Comparison of ENCODE assay signal across 23 cellular contexts in the genomic region with DNA sequence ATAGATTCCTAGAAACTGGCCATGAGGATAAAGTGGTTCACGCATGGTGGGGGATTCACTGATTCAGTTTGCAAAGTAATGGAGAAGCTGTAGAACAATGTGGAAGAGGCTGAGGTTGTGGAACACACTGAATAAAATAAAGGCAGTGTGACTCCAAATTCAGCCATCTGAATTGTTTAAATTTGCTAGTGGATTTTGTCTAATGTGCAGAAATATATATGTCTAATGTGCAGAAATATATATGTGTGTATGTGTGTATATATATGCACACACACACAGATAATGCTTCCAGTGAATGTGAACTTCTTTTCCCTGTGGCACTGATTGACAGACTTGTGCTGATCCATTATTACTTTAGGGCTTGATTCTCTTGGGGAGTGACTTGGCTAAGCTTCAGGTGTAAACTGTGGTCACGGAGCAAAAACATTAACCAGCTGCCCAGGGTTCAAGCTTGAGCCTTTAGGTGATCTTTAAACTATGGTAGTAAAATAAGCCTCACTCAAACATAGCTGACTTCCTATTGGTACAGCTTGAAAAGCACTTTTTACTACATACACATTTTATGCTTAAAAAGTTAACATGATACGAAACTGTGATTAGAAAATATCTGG. TPM values are rescaled to one million over a fixed set of nuclear protein-coding genes. Genes with fewer than 3 reads are reported as not detected.
"Had no signal": no experiment of that assay in that cellular context is flagged by ENCODE, and none has a peak within 500 bp of the region (broad histone marks: within the 10 kb centered on the region; RNA-seq: fewer than 3 reads in every experiment).

No MANE protein-coding gene starts in this region.

- H3K36me3 ChIP-seq: suprapubic skin had no signal

- H3K9me3 ChIP-seq: esophagus muscularis mucosa, gastroesophageal sphincter, heart left ventricle, suprapubic skin, tibial nerve had no signal

- H3K27me3 ChIP-seq: dorsolateral prefrontal cortex, esophagus muscularis mucosa, gastroesophageal sphincter, heart left ventricle, suprapubic skin, tibial nerve had no signal

- DNase-seq: activated B cell treated with CpG ODN at 0.5 μM for 24 hours; activated CD4-positive, alpha-beta T cell treated with anti-CD3 and anti-CD28 coated beads for 4 hours; activated CD4-positive, alpha-beta T cell treated with anti-CD3 and anti-CD28 coated beads, Interleukin-2, amount 50 U/mL, for 48 hours; activated CD8-positive, alpha-beta memory T cell treated with anti-CD3 and anti-CD28 coated beads, Interleukin-2, amount 50 U/mL, for 48 hours; activated naive CD4-positive, alpha-beta T cell treated with Interleukin-2 at 50 U/mL for 16 hours; activated naive CD8-positive, alpha-beta T cell treated with anti-CD3 and anti-CD28 coated beads for 36 hours; activated T-cell treated with anti-CD3 and anti-CD28 coated beads, Interleukin-2, amount 50 U/mL, for 4 hours; dorsolateral prefrontal cortex; heart left ventricle; islet precursor cell; naive thymus-derived CD4-positive, alpha-beta T cell; posterior cingulate gyrus; stimulated activated CD4-positive, alpha-beta T cell treated with anti-CD3 and anti-CD28 coated beads, Interleukin-1b, Interleukin-23, amount 100 ng/mL, for 48 hours; stimulated activated naive CD8-positive, alpha-beta T cell treated with anti-CD3 and anti-CD28 coated beads, Interleukin-15, amount 100 ng/mL, for 72 hours; T-helper 17 cell had no signal

- H3K27ac ChIP-seq: dorsolateral prefrontal cortex, esophagus muscularis mucosa, suprapubic skin, tibial nerve had no signal

- ATAC-seq: activated T-cell treated with anti-CD3 and anti-CD28 coated beads, Interleukin-2, amount 50 U/mL, for 4 hours; gastroesophageal sphincter; heart left ventricle; naive thymus-derived CD4-positive, alpha-beta T cell; stimulated activated effector memory CD8-positive, alpha-beta T cell treated with anti-CD3 and anti-CD28 coated beads, Interleukin-12 subunit alpha, Interleukin-12 subunit beta, amount 100 ng/mL, for 72 hours; stimulated activated naive CD8-positive, alpha-beta T cell treated with anti-CD3 and anti-CD28 coated beads, Interleukin-15, amount 100 ng/mL, for 72 hours; T-helper 17 cell had no signal

- H3K4me3 ChIP-seq: dorsolateral prefrontal cortex, esophagus muscularis mucosa, gastroesophageal sphincter, heart left ventricle, suprapubic skin, tibial nerve had no signal

RNA-seq across cellular contexts. Expression of a gene that starts 58.5 kb away (rescaled TPM):
- total RNA-seq: activated B cell treated with CpG ODN at 0.5 μM for 24 hours; activated CD8-positive, alpha-beta memory T cell treated with anti-CD3 and anti-CD28 coated beads for 36 hours; activated naive CD8-positive, alpha-beta T cell treated with anti-CD3 and anti-CD28 coated beads for 36 hours; activated T-cell treated with anti-CD3 and anti-CD28 coated beads, Interleukin-2, amount 50 U/mL, for 4 hours; activated T-helper 2 cell treated with anti-CD3 and anti-CD28 coated beads, Interferon-gamma antibody, Interleukin-2, Interleukin-4, amounts not matched to agents 10 μg/mL and 5 μg/mL and 100 μg/mL, durations not matched to agents 14 hours and 24 hours and 36 hours; lung microvascular endothelial cell had no signal
